8 cellular contexts compared by ENCODE assay signal in the genomic region with DNA sequence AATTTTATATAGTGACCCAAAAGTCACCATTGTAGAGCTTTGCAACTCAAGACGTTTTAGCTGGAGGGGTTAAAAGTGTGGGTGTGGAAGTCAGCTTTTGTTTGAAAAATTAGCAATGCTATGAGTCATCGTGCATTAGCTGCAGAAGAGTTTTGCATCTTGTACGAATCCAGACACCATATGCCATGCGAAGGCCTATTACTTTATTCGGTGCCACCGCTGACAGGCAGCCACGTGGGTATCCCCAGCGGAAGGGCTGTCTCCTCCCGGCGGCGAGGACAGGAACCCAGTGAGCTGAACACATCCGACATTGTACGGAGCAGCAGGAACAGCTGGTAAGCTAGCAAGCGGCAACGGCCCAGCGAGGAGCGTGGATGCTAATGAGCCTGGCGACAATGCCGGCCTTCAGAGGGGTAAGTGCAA.
DNase-seq lines count a peak whose midpoint lies in the region; ATAC-seq and TF ChIP-seq lines count a peak whose summit lies in the region.

No MANE protein-coding gene starts in this region.

- H3K4me3 ChIP-seq in HUES6 (ENCODE audit: low read depth, low read length) (peak overlapping the region; percentile 9), WERI-Rb-1 (ENCODE audit: low read depth, low read length) (peak overlapping the region; percentile 1; the same call in 1 of the 2 replicates), kidney epithelial cell (ENCODE audit: low read depth, low read length) (no peak overlapping the region)

- H3K9me3 ChIP-seq in HUES6 (ENCODE audit: control insufficient read depth, insufficient read depth, low read depth, low read length) (no peaks in the 10 kb centered on the region), WERI-Rb-1 (ENCODE audit: severe bottlenecking) (no peaks in the 10 kb centered on the region)

- no peaks in the 10 kb centered on the region for H3K27me3 ChIP-seq in HUES6 (ENCODE audit: control insufficient read depth, insufficient read depth, low read length)
- no peaks in the 10 kb centered on the region for H3K27me3 ChIP-seq in WERI-Rb-1 (ENCODE audit: insufficient read depth, low read depth, severe bottlenecking)
- H3K27me3 ChIP-seq in kidney epithelial cell (ENCODE audit: control insufficient read depth, insufficient read depth, low read length), result no peaks in the 10 kb centered on the region

- DNase-seq in DMS153 treated with DMSO at 0.1 percent for 48 hours (lab: John Stamatoyannopoulos, UW; ENCODE audit: unreplicated experiment), result peak; percentile 68
- DNase-seq in WERI-Rb-1, result peak; percentile 94
- DNase-seq in central memory CD4-positive, alpha-beta T cell, result peak; percentile 44
- peak; percentile 37 for DNase-seq in kidney epithelial cell (ENCODE audit: low read depth)
- DNase-seq in stimulated activated CD4-positive, alpha-beta T cell treated with anti-CD3 and anti-CD28 coated beads, TNF-alpha, amount 100 ng/mL, for 1 hour (ENCODE audit: low read depth in 3 of 3, low spot score in 1 of 3), result peak in 2 of 3 donors; percentile 10 to 38
- DNase-seq in SK-N-DZ (ENCODE audit: low spot score), result no peak

- peaks cover 19% of the 10 kb centered on the region for H3K4me1 ChIP-seq in HUES6 (ENCODE audit: control insufficient read depth, insufficient read depth, low read length)

- H3K27ac ChIP-seq in HUES6 (ENCODE audit: low read depth, low read length) (no peak overlapping the region), WERI-Rb-1 (peak overlapping the region; percentile 30)

- ATAC-seq in GM21390 (IDR thresholded peaks at IDR 0.05; ENCODE audit: unreplicated experiment), result peak; percentile 90

- no peaks in the 10 kb centered on the region for H3K36me3 ChIP-seq in HUES6 (ENCODE audit: control insufficient read depth, insufficient read depth, low read length)
- H3K36me3 ChIP-seq in WERI-Rb-1, result no peaks in the 10 kb centered on the region
- no peaks in the 10 kb centered on the region for H3K36me3 ChIP-seq in kidney epithelial cell (ENCODE audit: control insufficient read depth, insufficient read depth, low read length)

- TF ChIP-seq CTCF in WERI-Rb-1 (IDR thresholded peaks at IDR 0.05; ENCODE audit: low read depth, low read length) (peak; percentile 47; the same call in 1 of the 2 replicates), kidney epithelial cell (IDR thresholded peaks at IDR 0.05; ENCODE audit: insufficient read depth, low read length, poor library complexity, severe bottlenecking) (no peak)

- no peak overlapping the region for H3K9ac ChIP-seq in HUES6 (ENCODE audit: low read length)
